22 cellular contexts compared by ENCODE assay signal in genomic region chr2:147345246-147345645, GRCh38.
A peak's percentile ranks its signal among the peaks of the same experiment; 100 is the strongest.
DNase-seq lines count a peak whose midpoint lies in the region; TF ChIP-seq lines count a peak whose summit lies in the region.
"Had no signal": no experiment of that assay in that cellular context is flagged by ENCODE, and none has a peak within 500 bp of the region (broad histone marks: within the 10 kb centered on the region; RNA-seq: fewer than 3 reads in every experiment).

No MANE protein-coding gene starts in this region.

- H3K4me3 ChIP-seq in A673 (ENCODE audit: low read depth, low read length, poor library complexity, severe bottlenecking) (no peak overlapping the region), astrocyte of the spinal cord (ENCODE audit: low read depth, low read length) (no peak overlapping the region), fibroblast of villous mesenchyme (ENCODE audit: low read depth, low read length) (no peak overlapping the region), Caco-2 (ENCODE audit: low read depth, low read length) (no peak overlapping the region)

- DNase-seq in A673 (ENCODE audit: low spot score) (peak; percentile 11), HS-5 (ENCODE audit: low read depth) (peak; percentile 23), astrocyte of the spinal cord (ENCODE audit: low read depth, low spot score) (peak; percentile 1), fibroblast of villous mesenchyme (ENCODE audit: low read depth) (peak; percentile 30), GOT3 (lab: John Stamatoyannopoulos, UW) (no peak), OCI-M1 (lab: John Stamatoyannopoulos, UW) (no peak), Caco-2 (no peak)
- DNase-seq in activated CD4-positive, alpha-beta T cell treated with anti-CD3 and anti-CD28 coated beads, Interleukin-2, amount 50 U/mL, for 1 hour: no peak
- DNase-seq: ACHN; activated CD4-positive, alpha-beta T cell treated with anti-CD3 and anti-CD28 coated beads, Interleukin-2, amount 50 U/mL, for 4 hours; activated naive CD4-positive, alpha-beta T cell; activated T-cell treated with anti-CD3 and anti-CD28 coated beads for 4 hours; anterior cingulate cortex; DMS79; HFFc6; left ventricle myocardium superior; NCI-H1105 treated with DMSO at 0.1 percent for 48 hours; NCI-H2107; NCI-H524; T-cell had no signal

- no peak overlapping the region for H3K27ac Mint-ChIP-seq in Caco-2 (ENCODE audit: unreplicated experiment)
- H3K27ac Mint-ChIP-seq: HFFc6, T-cell had no signal

- no peaks in the 10 kb centered on the region for H3K27me3 Mint-ChIP-seq in Caco-2 (ENCODE audit: insufficient read depth, unreplicated experiment)
- H3K27me3 Mint-ChIP-seq: T-cell had no signal

- H3K27ac ChIP-seq in A673 (ENCODE audit: low read depth, low read length, poor library complexity, severe bottlenecking): no peak overlapping the region
- H3K27ac ChIP-seq: KMS-11, VCaP had no signal

- H3K36me3 ChIP-seq in A673 (ENCODE audit: insufficient read depth, low read length, poor library complexity, severe bottlenecking): no peaks in the 10 kb centered on the region
- H3K36me3 ChIP-seq in Caco-2 (ENCODE audit: control insufficient read depth, insufficient read depth, low read length): no peaks in the 10 kb centered on the region

- no TSS peak for BruUV-seq in A673 (replicated peaks; lab: Mats Ljungman, UMichigan)
- no TSS peak for BruUV-seq in Caco-2 (replicated peaks; lab: Mats Ljungman, UMichigan)

- no peaks in the 10 kb centered on the region for H3K27me3 ChIP-seq in A673 (replicated peaks; ENCODE audit: insufficient read depth, low read depth, low read length, poor library complexity)
- H3K27me3 ChIP-seq in Caco-2 (replicated peaks; ENCODE audit: control insufficient read depth, insufficient read depth, low read length): no peaks in the 10 kb centered on the region

- H3K9me3 ChIP-seq in A673 (ENCODE audit: low read depth, low read length, poor library complexity, severe bottlenecking): no peaks in the 10 kb centered on the region
- H3K9me3 ChIP-seq in Caco-2: peaks cover 7% of the 10 kb centered on the region; the same call in 1 of the 2 replicates

- CTCF ChIA-PET in A673 (lab: Charles Lee): no interaction called here
- CTCF ChIA-PET in Caco-2 (lab: Charles Lee): no interaction called here

- no peak overlapping the region for H3K4me3 Mint-ChIP-seq in Caco-2 (ENCODE audit: unreplicated experiment)
- H3K4me3 Mint-ChIP-seq: HFFc6, T-cell had no signal

- POLR2A ChIA-PET in A673 (lab: Charles Lee; ENCODE audit: low non-redundant PET): no interaction called here
- POLR2A ChIA-PET in Caco-2 (lab: Charles Lee): no interaction called here

- H3K4me1 Mint-ChIP-seq in Caco-2 (ENCODE audit: low read depth, unreplicated experiment): peaks cover 6% of the 10 kb centered on the region
- H3K4me1 Mint-ChIP-seq: T-cell had no signal

- peaks cover 30% of the 10 kb centered on the region for H3K9me3 Mint-ChIP-seq in Caco-2 (ENCODE audit: unreplicated experiment)

- TF ChIP-seq CTCF in A673 (conservative IDR thresholded peaks at IDR 0.05; ENCODE audit: low read depth, low read length) (no peak), astrocyte of the spinal cord (IDR thresholded peaks at IDR 0.05; ENCODE audit: low read depth, low read length) (no peak), fibroblast of villous mesenchyme (IDR thresholded peaks at IDR 0.05; ENCODE audit: insufficient read depth, low read depth, low read length) (no peak), Caco-2 (IDR thresholded peaks at IDR 0.05; ENCODE audit: insufficient read depth in 1 of 2, low read depth in 1 of 2, low read length in 1 of 2, severe bottlenecking in 1 of 2, unreplicated experiment in 1 of 2) (no peak)

- no peaks in the 10 kb centered on the region for H3K36me3 Mint-ChIP-seq in Caco-2 (ENCODE audit: insufficient read depth, unreplicated experiment)
- H3K36me3 Mint-ChIP-seq: T-cell had no signal

- H3K4me1 ChIP-seq in A673 (ENCODE audit: insufficient read depth, low read length, poor library complexity, severe bottlenecking): no peaks in the 10 kb centered on the region
- no peaks in the 10 kb centered on the region for H3K4me1 ChIP-seq in Caco-2

- in situ Hi-C loops in astrocyte of the spinal cord (cut with HindIII; ENCODE audit: low sequenced_read_pairs): no loop called here

- intact Hi-C loops in A673 (cut with micrococcal nuclease; ENCODE audit: unreplicated experiment): no loop called here
- intact Hi-C loops in Caco-2 (cut with micrococcal nuclease; ENCODE audit: unreplicated experiment): no loop called here

Comparison
In these comparisons a context has a peak if more than half of its experiments do, and no peak if none do; other contexts are left out.
1. DNase-seq: peak in A673 (single experiment), HS-5 (single experiment), astrocyte of the spinal cord (single experiment) and fibroblast of villous mesenchyme (single experiment); none in activated CD4-positive, alpha-beta T cell treated with anti-CD3 and anti-CD28 coated beads, Interleukin-2, amount 50 U/mL, for 1 hour (single experiment), GOT3 (single experiment), OCI-M1 (single experiment) and Caco-2 (0 of 2).